In genomic region chr2:42132966-42133641, GRCh38 we compare ENCODE assay signal across 1 cellular context.
TF ChIP-seq lines count a peak whose summit lies in the region.

No MANE protein-coding gene starts in this region.

TF ChIP-seq in HepG2, 621 proteins besides CTCF, POLR2A, EP300 and RAD21 (continued from another document and continues in another):
- no peak for TF ChIP-seq IRX3 (CRISPR knock-in tag; IDR thresholded peaks at IDR 0.05; ENCODE audit: borderline replicate concordance, low read depth)
- peak; percentile 93; the same call in 1 of the 2 replicates for TF ChIP-seq HIC2 (CRISPR knock-in tag; IDR thresholded peaks at IDR 0.05; ENCODE audit: low read depth)
- peak; percentile 99 for TF ChIP-seq ZNF589 (CRISPR knock-in tag; conservative IDR thresholded peaks at IDR 0.05)
- TF ChIP-seq, protein P1, sequence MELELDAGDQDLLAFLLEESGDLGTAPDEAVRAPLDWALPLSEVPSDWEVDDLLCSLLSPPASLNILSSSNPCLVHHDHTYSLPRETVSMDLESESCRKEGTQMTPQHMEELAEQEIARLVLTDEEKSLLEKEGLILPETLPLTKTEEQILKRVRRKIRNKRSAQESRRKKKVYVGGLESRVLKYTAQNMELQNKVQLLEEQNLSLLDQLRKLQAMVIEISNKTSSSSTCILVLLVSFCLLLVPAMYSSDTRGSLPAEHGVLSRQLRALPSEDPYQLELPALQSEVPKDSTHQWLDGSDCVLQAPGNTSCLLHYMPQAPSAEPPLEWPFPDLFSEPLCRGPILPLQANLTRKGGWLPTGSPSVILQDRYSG (CRISPR knock-in tag; IDR thresholded peaks at IDR 0.05) = peak; percentile 82
- peak; percentile 86 for TF ChIP-seq TBX3 (IDR thresholded peaks at IDR 0.05; ENCODE audit: borderline replicate concordance)
- peak; percentile 99 for TF ChIP-seq MED13 (CRISPR knock-in tag; IDR thresholded peaks at IDR 0.05)
- TF ChIP-seq KLF11 (CRISPR knock-in tag; IDR thresholded peaks at IDR 0.05) = peak; percentile 92; the same call in 1 of the 2 replicates
- 0 out of 2 replicates have a peak, but pooled peaks have one; percentile 64 for TF ChIP-seq TMF1 (CRISPR knock-in tag; IDR thresholded peaks at IDR 0.05; ENCODE audit: low read depth)
- TF ChIP-seq, protein P2, sequence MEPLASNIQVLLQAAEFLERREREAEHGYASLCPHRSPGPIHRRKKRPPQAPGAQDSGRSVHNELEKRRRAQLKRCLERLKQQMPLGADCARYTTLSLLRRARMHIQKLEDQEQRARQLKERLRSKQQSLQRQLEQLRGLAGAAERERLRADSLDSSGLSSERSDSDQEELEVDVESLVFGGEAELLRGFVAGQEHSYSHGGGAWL (CRISPR knock-in tag; IDR thresholded peaks at IDR 0.05) = peak; percentile 95
- TF ChIP-seq ZNF33B (CRISPR knock-in tag; IDR thresholded peaks at IDR 0.05) = no peak
- no peak for TF ChIP-seq CENPX (CRISPR knock-in tag; IDR thresholded peaks at IDR 0.05)
- TF ChIP-seq, protein P3, sequence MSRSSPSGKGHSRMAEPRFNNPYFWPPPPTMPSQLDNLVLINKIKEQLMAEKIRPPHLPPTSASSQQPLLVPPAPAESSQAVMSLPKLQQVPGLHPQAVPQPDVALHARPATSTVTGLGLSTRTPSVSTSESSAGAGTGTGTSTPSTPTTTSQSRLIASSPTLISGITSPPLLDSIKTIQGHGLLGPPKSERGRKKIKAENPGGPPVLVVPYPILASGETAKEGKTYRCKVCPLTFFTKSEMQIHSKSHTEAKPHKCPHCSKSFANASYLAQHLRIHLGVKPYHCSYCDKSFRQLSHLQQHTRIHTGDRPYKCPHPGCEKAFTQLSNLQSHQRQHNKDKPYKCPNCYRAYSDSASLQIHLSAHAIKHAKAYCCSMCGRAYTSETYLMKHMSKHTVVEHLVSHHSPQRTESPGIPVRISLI (CRISPR knock-in tag; IDR thresholded peaks at IDR 0.05; ENCODE audit: borderline replicate concordance) = peak; percentile 82; the same call in 1 of the 2 replicates
- TF ChIP-seq, protein P4, sequence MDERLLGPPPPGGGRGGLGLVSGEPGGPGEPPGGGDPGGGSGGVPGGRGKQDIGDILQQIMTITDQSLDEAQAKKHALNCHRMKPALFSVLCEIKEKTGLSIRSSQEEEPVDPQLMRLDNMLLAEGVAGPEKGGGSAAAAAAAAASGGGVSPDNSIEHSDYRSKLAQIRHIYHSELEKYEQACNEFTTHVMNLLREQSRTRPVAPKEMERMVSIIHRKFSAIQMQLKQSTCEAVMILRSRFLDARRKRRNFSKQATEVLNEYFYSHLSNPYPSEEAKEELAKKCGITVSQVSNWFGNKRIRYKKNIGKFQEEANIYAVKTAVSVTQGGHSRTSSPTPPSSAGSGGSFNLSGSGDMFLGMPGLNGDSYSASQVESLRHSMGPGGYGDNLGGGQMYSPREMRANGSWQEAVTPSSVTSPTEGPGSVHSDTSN (CRISPR knock-in tag; IDR thresholded peaks at IDR 0.05) = 0 out of 2 replicates have a peak, but pooled peaks have one; percentile 8
- TF ChIP-seq ZNF343 (CRISPR knock-in tag; IDR thresholded peaks at IDR 0.05) = no peak
- TF ChIP-seq ZNF407 (CRISPR knock-in tag; IDR thresholded peaks at IDR 0.05; ENCODE audit: not compliant biosample characterization) = peak; percentile 87
- no peak for TF ChIP-seq ZNF10 (CRISPR knock-in tag; IDR thresholded peaks at IDR 0.05; ENCODE audit: borderline replicate concordance, low read depth)
- TF ChIP-seq ZFP90 (CRISPR knock-in tag; IDR thresholded peaks at IDR 0.05; ENCODE audit: borderline replicate concordance) = peak; percentile 92
- TF ChIP-seq, protein P5, sequence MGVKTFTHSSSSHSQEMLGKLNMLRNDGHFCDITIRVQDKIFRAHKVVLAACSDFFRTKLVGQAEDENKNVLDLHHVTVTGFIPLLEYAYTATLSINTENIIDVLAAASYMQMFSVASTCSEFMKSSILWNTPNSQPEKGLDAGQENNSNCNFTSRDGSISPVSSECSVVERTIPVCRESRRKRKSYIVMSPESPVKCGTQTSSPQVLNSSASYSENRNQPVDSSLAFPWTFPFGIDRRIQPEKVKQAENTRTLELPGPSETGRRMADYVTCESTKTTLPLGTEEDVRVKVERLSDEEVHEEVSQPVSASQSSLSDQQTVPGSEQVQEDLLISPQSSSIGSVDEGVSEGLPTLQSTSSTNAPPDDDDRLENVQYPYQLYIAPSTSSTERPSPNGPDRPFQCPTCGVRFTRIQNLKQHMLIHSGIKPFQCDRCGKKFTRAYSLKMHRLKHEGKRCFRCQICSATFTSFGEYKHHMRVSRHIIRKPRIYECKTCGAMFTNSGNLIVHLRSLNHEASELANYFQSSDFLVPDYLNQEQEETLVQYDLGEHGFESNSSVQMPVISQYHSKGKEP (CRISPR knock-in tag; IDR thresholded peaks at IDR 0.05) = peak; percentile 79
- peak; percentile 98 for TF ChIP-seq ZNF280D (CRISPR knock-in tag; IDR thresholded peaks at IDR 0.05)
- peak; percentile 97 for TF ChIP-seq RERE (CRISPR knock-in tag; IDR thresholded peaks at IDR 0.05; ENCODE audit: low read depth)
- TF ChIP-seq ZSCAN9 (CRISPR knock-in tag; IDR thresholded peaks at IDR 0.05; ENCODE audit: borderline replicate concordance) = peak; percentile 97
- no peak for TF ChIP-seq KLF13 (CRISPR knock-in tag; IDR thresholded peaks at IDR 0.05)
- TF ChIP-seq ZNF776 (CRISPR knock-in tag; IDR thresholded peaks at IDR 0.05) = peak; percentile 60; the same call in 1 of the 2 replicates
